Comparison of ENCODE assay signal across 7 cellular contexts in the genomic region with DNA sequence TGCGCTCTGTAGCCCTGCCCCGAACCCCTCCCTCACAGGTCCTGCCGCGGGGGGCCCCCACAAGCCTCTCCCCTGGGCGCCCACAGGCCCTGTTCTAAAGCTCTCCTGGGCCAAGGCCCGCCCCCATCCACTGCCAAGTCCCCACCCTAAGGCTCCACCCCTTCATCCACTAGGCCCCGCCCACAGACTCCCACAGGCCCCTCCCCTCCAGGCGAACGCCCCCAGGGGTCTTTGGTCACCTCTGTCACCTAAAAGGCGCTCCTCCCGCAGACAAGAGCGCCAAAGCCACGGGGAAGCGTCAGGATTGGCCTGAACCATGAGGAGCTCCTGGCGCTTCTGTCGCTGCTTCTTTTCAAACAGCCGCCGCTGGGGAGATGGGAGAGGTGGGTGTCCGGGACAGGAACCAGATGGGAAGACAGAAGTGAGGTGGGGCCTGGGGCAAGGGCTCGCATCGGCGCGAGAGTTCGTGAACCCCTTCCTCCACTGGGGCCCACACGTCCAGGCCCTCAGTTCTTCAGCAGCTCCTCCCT. TPM values are rescaled to one million over a fixed set of nuclear protein-coding genes. Genes with fewer than 3 reads are reported as not detected.
DNase-seq lines count a peak whose midpoint lies in the region; ATAC-seq and TF ChIP-seq lines count a peak whose summit lies in the region.
"Had no signal": no experiment of that assay in that cellular context is flagged by ENCODE, and none has a peak within 500 bp of the region (broad histone marks: within the 10 kb centered on the region; RNA-seq: fewer than 3 reads in every experiment).

No MANE protein-coding gene starts in this region.

- TF ChIP-seq EP300 in ovary (IDR thresholded peaks at IDR 0.05): no peak

- intact Hi-C loops in HCT116 (cut with micrococcal nuclease): no loop called here
- intact Hi-C loops in ovary (cut with DNase I): no loop called here
- intact Hi-C loops in PC-9 (cut with micrococcal nuclease; ENCODE audit: unreplicated experiment): loop anchor here (1.0 kb wide), 1 partner anchor 21 kb away; no protein-coding TSS in a partner anchor

- H3K9me3 ChIP-seq in HCT116 (ENCODE audit: control insufficient read depth in 1 of 2, insufficient read depth in 1 of 2, low read depth in 1 of 2, low read length in 2 of 2): no peaks in the 10 kb centered on the region
- H3K9me3 ChIP-seq in ovary: no peaks in the 10 kb centered on the region
- H3K9me3 ChIP-seq in PC-9 (ENCODE audit: insufficient read depth, low read depth): no peaks in the 10 kb centered on the region

- H3K9me2 ChIP-seq in HCT116 (ENCODE audit: insufficient read depth) (no peaks in the 10 kb centered on the region), PC-9 (ENCODE audit: insufficient read depth) (no peaks in the 10 kb centered on the region)

- H3K27me3 ChIP-seq in HCT116 (ENCODE audit: insufficient read depth, low read length): no peaks in the 10 kb centered on the region
- H3K27me3 ChIP-seq in ovary: no peaks in the 10 kb centered on the region
- no peaks in the 10 kb centered on the region for H3K27me3 ChIP-seq in PC-9 (ENCODE audit: insufficient read depth, low read depth)

- no peak overlapping the region for H3K27ac ChIP-seq in HCT116 (ENCODE audit: low read depth, low read length)
- peak overlapping the region; percentile 75 to 83 for H3K27ac ChIP-seq in ovary
- no peak overlapping the region for H3K27ac ChIP-seq in PC-9

- CTCF ChIA-PET in HCT116 (lab: Charles Lee): interaction anchor here (2.0 kb wide), 1 partner anchor 53 kb away, joined by 4 read pairs; no protein-coding TSS in a partner anchor
- CTCF ChIA-PET in PC-9 (lab: Charles Lee): interaction anchor here (0.7 kb wide), 2 partner anchors 54 to 200 kb away, joined by 3 to 11 read pairs; no protein-coding TSS in a partner anchor

- BruUV-seq in HCT116 (replicated peaks; lab: Mats Ljungman, UMichigan) (no TSS peak), PC-9 (replicated peaks; lab: Mats Ljungman, UMichigan) (no TSS peak)

- H2AFZ ChIP-seq in HCT116 (ENCODE audit: low read depth, low read length, poor library complexity, severe bottlenecking): no peak overlapping the region
- no peak overlapping the region for H2AFZ ChIP-seq in PC-9

- no peak for DNase-seq in HCT116 (ENCODE audit: low read depth, low spot score)
- DNase-seq in choroid plexus epithelial cell (ENCODE audit: low read depth): peak; percentile 58
- peak; percentile 83 to 88 (median 85) for DNase-seq in ovary
- no peak for DNase-seq in PC-9
- no peak for DNase-seq in NCI-H526 treated with DMSO at 0.1 percent for 48 hours (lab: John Stamatoyannopoulos, UW)

- H3K36me3 ChIP-seq in HCT116 (ENCODE audit: control insufficient read depth in 1 of 2, insufficient read depth in 2 of 2, low read length in 2 of 2) (no peaks in the 10 kb centered on the region), ovary (no peaks in the 10 kb centered on the region), PC-9 (ENCODE audit: low read depth) (no peaks in the 10 kb centered on the region)

- H3K4me2 ChIP-seq in HCT116 (ENCODE audit: low read length): peak overlapping the region; percentile 4; the same call in 1 of the 2 replicates
- no peak overlapping the region for H3K4me2 ChIP-seq in PC-9

- 6 to 14% (median 7%) methylated on average over 21 to 25 of the region's 25 CpGs for WGBS in ovary, 3 donors

- H3K4me3 ChIP-seq in HCT116 (replicated peaks in 1 of 2; ENCODE audit: low read depth in 1 of 2, low read length in 2 of 2) (no peak overlapping the region), choroid plexus epithelial cell (ENCODE audit: low read depth, low read length) (peak overlapping the region; percentile 48), ovary (peak overlapping the region; percentile 42), PC-9 (no peak overlapping the region)

- peak; percentile 55 for ATAC-seq in HCT116
- no peak for ATAC-seq in GM19395 (IDR thresholded peaks at IDR 0.05; ENCODE audit: unreplicated experiment)

- POLR2A ChIA-PET in HCT116 (lab: Charles Lee) (interaction anchor here (1.0 kb wide), 1 partner anchor 21 kb away, joined by 3 read pairs; no protein-coding TSS in a partner anchor), PC-9 (lab: Charles Lee; ENCODE audit: unreplicated experiment) (no interaction called here)

- H3F3A ChIP-seq in PC-9 (ENCODE audit: insufficient read depth, low read depth): peaks cover 15% of the 10 kb centered on the region

- TF ChIP-seq POLR2A in HCT116 (IDR thresholded peaks at IDR 0.05; ENCODE audit: borderline replicate concordance, extremely low read depth, insufficient read depth, insufficient read length) (no peak), ovary (IDR thresholded peaks at IDR 0.05) (no peak)

- peaks cover 10% of the 10 kb centered on the region; the same call in 1 of the 2 replicates for H3K79me2 ChIP-seq in HCT116 (ENCODE audit: insufficient read depth, low read length)
- H3K79me2 ChIP-seq in PC-9 (ENCODE audit: low read depth): peaks cover 9% of the 10 kb centered on the region

- no peak overlapping the region for H3K9ac ChIP-seq in HCT116 (ENCODE audit: low read length)

- TF ChIP-seq CTCF in HCT116 (IDR thresholded peaks at IDR 0.05 in 2 of 3, conservative IDR thresholded peaks at IDR 0.05 in 1 of 3; ENCODE audit: borderline replicate concordance in 1 of 3, insufficient read depth in 1 of 3, low read depth in 2 of 3, low read length in 2 of 3) (no peak), choroid plexus epithelial cell (conservative IDR thresholded peaks at IDR 0.05; ENCODE audit: low read depth, low read length) (no peak), ovary (IDR thresholded peaks at IDR 0.05) (peak in 1 of 3 donors; percentile 13), PC-9 (conservative IDR thresholded peaks at IDR 0.05) (no peak)

- RAD21 ChIA-PET in HCT116 (lab: Charles Lee; ENCODE audit: low non-redundant PET in 1 of 2, low total read pairs in 2 of 2, uncharacterized antibody in 2 of 2, unreplicated experiment in 2 of 2): interaction anchor here in 1 of 2 experiments (0.6 kb wide), 1 partner anchor 108 kb away, joined by 5 read pairs; no protein-coding TSS in a partner anchor

- H3K4me1 ChIP-seq in HCT116 (ENCODE audit: control insufficient read depth in 1 of 2, insufficient read depth in 2 of 2, low read length in 2 of 2) (peaks cover 3 to 23% of the 10 kb centered on the region in 2 experiments; a peak in 3 of 4 replicates), ovary (ENCODE audit: insufficient read depth) (peaks cover 1% of the 10 kb centered on the region), PC-9 (replicated peaks; ENCODE audit: insufficient read depth) (peaks cover 14% of the 10 kb centered on the region)

- H4K20me1 ChIP-seq in HCT116 (ENCODE audit: insufficient read depth): no peaks in the 10 kb centered on the region
- H4K20me1 ChIP-seq in PC-9 (ENCODE audit: insufficient read depth): no peaks in the 10 kb centered on the region

- no peak for TF ChIP-seq RAD21 in HCT116 (IDR thresholded peaks at IDR 0.05; ENCODE audit: low read depth)

TF ChIP-seq in HCT116, 20 proteins besides CTCF, POLR2A, EP300 and RAD21:
- TF ChIP-seq JUND (IDR thresholded peaks at IDR 0.05) (no peak), ELF1 (IDR thresholded peaks at IDR 0.05; ENCODE audit: borderline replicate concordance, low read depth) (no peak), SRF (IDR thresholded peaks at IDR 0.05; ENCODE audit: low read depth) (no peak), EGR1 (IDR thresholded peaks at IDR 0.05; ENCODE audit: low read depth) (no peak), EZH2 (IDR thresholded peaks at IDR 0.05) (no peak), ZFX (IDR thresholded peaks at IDR 0.05) (no peak), POLR2AphosphoS5 (IDR thresholded peaks at IDR 0.05; ENCODE audit: low read depth, low read length) (no peak), ZNF274 (IDR thresholded peaks at IDR 0.05; ENCODE audit: low read depth, low read length) (no peak), TCF7L2 (IDR thresholded peaks at IDR 0.05; ENCODE audit: borderline replicate concordance, extremely low read depth, insufficient read depth, insufficient read length) (no peak)
TF ChIP-seq in HCT116: peak in this region for 0.

RNA-seq across cellular contexts. Expression of a gene that starts 2.3 kb away (rescaled TPM):
- total RNA-seq in HCT116 (2021; ENCODE audit: unreplicated experiment): not detected
- polyA plus RNA-seq in HCT116 (2012): 0.04 and 0.10 TPM in 2 replicates
- 1 to 10 TPM in 5 of 7 donors, not detected in 2; 1.8 to 3.3 (median 2.5) TPM for total RNA-seq in ovary
- under 1 TPM; 0.35 to 0.40 TPM for polyA plus RNA-seq in ovary
- total RNA-seq in PC-9 (2021): not detected in 2 replicates
- polyA plus RNA-seq: keratinocyte had no signal

RNA-seq across cellular contexts. Expression of a gene that starts 3.9 kb away (rescaled TPM):
- total RNA-seq in HCT116 (2021; ENCODE audit: unreplicated experiment) (88.8 TPM), ovary (100 to 1,000 TPM; 128 to 249 (median 189) TPM), PC-9 (2021) (185 and 216 TPM in 2 replicates)
- polyA plus RNA-seq in HCT116 (2012): 109 and 113 TPM in 2 replicates
- polyA plus RNA-seq in ovary: 100 to 1,000 TPM; 141 to 230 TPM

RNA-seq across cellular contexts. Expression of a gene that starts 24.0 kb away (rescaled TPM):
- 50.3 TPM for total RNA-seq in HCT116 (2021; ENCODE audit: unreplicated experiment)
- 105 and 164 TPM in 2 replicates for polyA plus RNA-seq in HCT116 (2012)
- total RNA-seq in ovary: 100 to 1,000 TPM in 1 of 7 donors, 10 to 100 TPM in 6; 22.8 to 156 (median 40.1) TPM
- polyA plus RNA-seq in ovary: 10 to 100 TPM; 63.2 to 66.2 TPM
- total RNA-seq in PC-9 (2021): 49.5 and 53.6 TPM in 2 replicates

RNA-seq across cellular contexts. Expression of a gene that starts 27.8 kb away (rescaled TPM):
- total RNA-seq in HCT116 (2021; ENCODE audit: unreplicated experiment): 20.4 TPM
- polyA plus RNA-seq in HCT116 (2012): 14.2 and 14.7 TPM in 2 replicates
- 10 to 100 TPM; 18.3 to 96.5 (median 52.7) TPM for total RNA-seq in ovary
- 10 to 100 TPM; 18.8 to 50.9 TPM for polyA plus RNA-seq in ovary
- total RNA-seq in PC-9 (2021): 0.79 and 1.8 TPM in 2 replicates

RNA-seq across cellular contexts. Expression of a gene that starts 37.2 kb away (rescaled TPM):
- total RNA-seq in HCT116 (2021; ENCODE audit: unreplicated experiment) (8.6 TPM), ovary (under 1 TPM in 4 of 7 donors, not detected in 3; 0.28 to 0.78 (median 0.68) TPM), PC-9 (2021) (2.0 and 2.4 TPM in 2 replicates)
- polyA plus RNA-seq in HCT116 (2012): 20.0 and 20.6 TPM in 2 replicates
- under 1 TPM in 1 of 2 donors, not detected in 1; 0.52 TPM for polyA plus RNA-seq in ovary

Comparison
In these comparisons a context has a peak if more than half of its experiments do, and no peak if none do; other contexts are left out.
1. DNase-seq: peak in choroid plexus epithelial cell (single experiment) and ovary (5 of 5); none in HCT116 (single experiment), PC-9 (0 of 2) and NCI-H526 treated with DMSO at 0.1 percent for 48 hours (single experiment).
2. H3K27ac ChIP-seq: peak in ovary (2 of 2); none in HCT116 (single experiment) and PC-9 (single experiment).
3. H3K4me3 ChIP-seq: peak in choroid plexus epithelial cell (single experiment) and ovary (single experiment); none in HCT116 (0 of 2) and PC-9 (single experiment).